In the genomic region with DNA sequence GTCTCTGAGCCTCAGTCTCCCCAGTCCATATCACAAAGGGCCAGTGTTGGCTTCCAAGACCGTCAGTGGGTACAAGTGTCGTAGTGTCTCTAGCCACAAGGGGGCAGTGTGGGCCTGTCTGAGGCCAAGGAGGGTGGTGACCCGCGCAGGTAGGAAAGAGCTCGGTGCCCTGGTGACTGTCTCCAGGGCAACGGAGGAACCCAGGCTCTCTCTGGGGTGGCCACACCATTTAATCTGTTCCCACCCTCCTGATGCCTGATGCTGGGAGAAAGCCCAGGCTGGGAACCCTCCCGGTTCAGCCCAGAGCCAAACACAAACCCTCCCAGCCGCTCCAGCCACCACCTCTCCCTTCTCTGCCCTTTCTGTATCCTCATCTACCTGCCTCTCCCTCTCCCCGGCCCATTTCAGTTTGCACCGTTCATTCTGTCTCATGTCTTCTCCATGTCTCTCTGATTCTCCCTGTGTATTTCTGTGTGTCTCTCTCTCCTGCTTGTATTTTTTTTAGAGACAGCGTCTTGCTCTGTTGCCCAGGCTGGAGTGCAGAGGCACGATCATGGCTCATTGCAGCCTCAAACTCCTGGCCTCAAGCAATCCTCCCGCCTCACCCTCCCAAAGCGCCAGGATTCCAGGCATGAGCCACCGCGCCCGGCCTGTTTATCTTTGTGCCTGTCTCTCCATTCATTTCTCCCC, we compare ENCODE assay signal across 7 cellular contexts. TPM values are rescaled to one million over a fixed set of nuclear protein-coding genes. Genes with fewer than 3 reads are reported as not detected.
A peak's percentile ranks its signal among the peaks of the same experiment; 100 is the strongest.
DNase-seq lines count a peak whose midpoint lies in the region; ATAC-seq and TF ChIP-seq lines count a peak whose summit lies in the region.

No MANE protein-coding gene starts in this region.

- no peak overlapping the region for H3K4me3 ChIP-seq in heart left ventricle

- H3K9me3 ChIP-seq in heart left ventricle, result no peaks in the 10 kb centered on the region

- in situ Hi-C loops in GM13976 (cut with MboI; ENCODE audit: low sequenced_read_pairs, unreplicated experiment), result loop anchor here (5.0 kb wide), 1 partner anchor 265 kb away; no protein-coding TSS in a partner anchor

- H3K27me3 Mint-ChIP-seq in T-cell, result peaks cover 40 to 51% of the 10 kb centered on the region in 2 donors

- peak in 1 of 2 donors; percentile 16 for TF ChIP-seq POLR2A in heart left ventricle (IDR thresholded peaks at IDR 0.05)

- peak; percentile 90 for TF ChIP-seq CTCF in GM13976 (IDR thresholded peaks at IDR 0.05; ENCODE audit: borderline replicate concordance, control extremely low read depth, extremely low read depth, insufficient read depth, missing control alignments)
- peak; percentile 76 to 94 (median 85) for TF ChIP-seq CTCF in heart left ventricle (IDR thresholded peaks at IDR 0.05)

- H3K27ac Mint-ChIP-seq in T-cell, result no peak overlapping the region

- POLR2A ChIA-PET in T-cell (lab: Charles Lee), result no interaction called here

- no peak overlapping the region for H3K27ac ChIP-seq in heart left ventricle

- CTCF ChIA-PET in T-cell (lab: Charles Lee), result interaction anchor here (0.5 to 1.7 kb wide), 11 partner anchors 9 to 307 kb away, joined by 3 to 26 read pairs (median 6); partner anchors contain the start of gene NAPA (in 1 of the 2)

- no peaks in the 10 kb centered on the region for H3K36me3 Mint-ChIP-seq in T-cell

- peaks cover 0 to 3% (median 0%) of the 10 kb centered on the region in 12 donors for H3K4me1 ChIP-seq in heart left ventricle

- H3K27me3 ChIP-seq in heart left ventricle, result peaks cover 0 to 76% (median 30%) of the 10 kb centered on the region in 9 donors

- H3K4me1 Mint-ChIP-seq in T-cell, result peaks cover 9 to 23% (median 16%) of the 10 kb centered on the region in 3 donors

- H3K4me3 Mint-ChIP-seq in T-cell, result peak overlapping the region in 2 of 3 donors; percentile 9 to 17

- ATAC-seq in T-cell (replicated peaks in 1 of 4) (peak; percentile 89 to 94 (median 93)), heart left ventricle (peak; percentile 74 to 93 (median 90)), GM21529 (IDR thresholded peaks at IDR 0.05; ENCODE audit: unreplicated experiment) (no peak)

- peak; percentile 87 for DNase-seq in GM13976 (ENCODE audit: low spot score)
- DNase-seq in NCI-H1105 (lab: John Stamatoyannopoulos, UW), result peak; percentile 80
- DNase-seq in T-cell, result peak; percentile 53 to 86 (median 78)
- DNase-seq in activated naive CD8-positive, alpha-beta T cell treated with anti-CD3 and anti-CD28 coated beads, Interleukin-2, amount 50 U/mL, for 16 hours (ENCODE audit: low read depth, low spot score), result peak; percentile 79
- DNase-seq in heart left ventricle, result peak; percentile 64 to 83 (median 75)
- peak; percentile 89 for DNase-seq in retina

- 32 to 35% (median 33%) methylated on average over 17 of the region's 17 CpGs for WGBS in heart left ventricle, 4 donors

- no peaks in the 10 kb centered on the region for H3K9me3 Mint-ChIP-seq in T-cell

- intact Hi-C loops in heart left ventricle (cut with DNase I), result loop anchor here (1.0 to 10.0 kb wide), 9 partner anchors 78 to 270 kb away; partner anchors contain the start of genes NAPA (in 5 of the 10) and BICRA (in 1 of the 10)

- no peaks in the 10 kb centered on the region for H3K36me3 ChIP-seq in heart left ventricle

RNA-seq across cellular contexts. Expression of gene MEIS3, which starts 17.5 kb away (rescaled TPM):
- under 1 TPM in 3 of 5 donors, not detected in 2; 0.32 to 0.69 (median 0.54) TPM for total RNA-seq in T-cell
- total RNA-seq in heart left ventricle, result 1 to 10 TPM; 1.8 to 6.0 (median 2.5) TPM
- 1 to 10 TPM; 2.4 to 3.7 TPM for polyA plus RNA-seq in heart left ventricle

RNA-seq across cellular contexts. Expression of gene SLC8A2, which starts 34.8 kb away (rescaled TPM):
- total RNA-seq in T-cell (not detected), heart left ventricle (under 1 TPM in 6 of 9 donors, not detected in 3; 0.08 to 0.67 (median 0.30) TPM)
- under 1 TPM in 1 of 2 donors, not detected in 1; 0.12 TPM for polyA plus RNA-seq in heart left ventricle

RNA-seq across cellular contexts. Expression of gene KPTN, which starts 47.2 kb away (rescaled TPM):
- total RNA-seq in T-cell, result 1 to 10 TPM; 2.8 to 5.8 (median 5.4) TPM
- total RNA-seq in heart left ventricle, result 1 to 10 TPM; 3.2 to 9.5 (median 7.0) TPM
- polyA plus RNA-seq in heart left ventricle, result 10 to 100 TPM in 1 of 2 donors, 1 to 10 TPM in 1; 9.4 to 15.8 TPM
